Comparison of ENCODE assay signal across 1 cellular context in genomic region chr17:51461578-51462004, GRCh38.
TF ChIP-seq lines count a peak whose summit lies in the region.

No MANE protein-coding gene starts in this region.

TF ChIP-seq in GM23338, 12 proteins besides CTCF, POLR2A, EP300 and RAD21 (continued from another document):
- TF ChIP-seq, protein P1, sequence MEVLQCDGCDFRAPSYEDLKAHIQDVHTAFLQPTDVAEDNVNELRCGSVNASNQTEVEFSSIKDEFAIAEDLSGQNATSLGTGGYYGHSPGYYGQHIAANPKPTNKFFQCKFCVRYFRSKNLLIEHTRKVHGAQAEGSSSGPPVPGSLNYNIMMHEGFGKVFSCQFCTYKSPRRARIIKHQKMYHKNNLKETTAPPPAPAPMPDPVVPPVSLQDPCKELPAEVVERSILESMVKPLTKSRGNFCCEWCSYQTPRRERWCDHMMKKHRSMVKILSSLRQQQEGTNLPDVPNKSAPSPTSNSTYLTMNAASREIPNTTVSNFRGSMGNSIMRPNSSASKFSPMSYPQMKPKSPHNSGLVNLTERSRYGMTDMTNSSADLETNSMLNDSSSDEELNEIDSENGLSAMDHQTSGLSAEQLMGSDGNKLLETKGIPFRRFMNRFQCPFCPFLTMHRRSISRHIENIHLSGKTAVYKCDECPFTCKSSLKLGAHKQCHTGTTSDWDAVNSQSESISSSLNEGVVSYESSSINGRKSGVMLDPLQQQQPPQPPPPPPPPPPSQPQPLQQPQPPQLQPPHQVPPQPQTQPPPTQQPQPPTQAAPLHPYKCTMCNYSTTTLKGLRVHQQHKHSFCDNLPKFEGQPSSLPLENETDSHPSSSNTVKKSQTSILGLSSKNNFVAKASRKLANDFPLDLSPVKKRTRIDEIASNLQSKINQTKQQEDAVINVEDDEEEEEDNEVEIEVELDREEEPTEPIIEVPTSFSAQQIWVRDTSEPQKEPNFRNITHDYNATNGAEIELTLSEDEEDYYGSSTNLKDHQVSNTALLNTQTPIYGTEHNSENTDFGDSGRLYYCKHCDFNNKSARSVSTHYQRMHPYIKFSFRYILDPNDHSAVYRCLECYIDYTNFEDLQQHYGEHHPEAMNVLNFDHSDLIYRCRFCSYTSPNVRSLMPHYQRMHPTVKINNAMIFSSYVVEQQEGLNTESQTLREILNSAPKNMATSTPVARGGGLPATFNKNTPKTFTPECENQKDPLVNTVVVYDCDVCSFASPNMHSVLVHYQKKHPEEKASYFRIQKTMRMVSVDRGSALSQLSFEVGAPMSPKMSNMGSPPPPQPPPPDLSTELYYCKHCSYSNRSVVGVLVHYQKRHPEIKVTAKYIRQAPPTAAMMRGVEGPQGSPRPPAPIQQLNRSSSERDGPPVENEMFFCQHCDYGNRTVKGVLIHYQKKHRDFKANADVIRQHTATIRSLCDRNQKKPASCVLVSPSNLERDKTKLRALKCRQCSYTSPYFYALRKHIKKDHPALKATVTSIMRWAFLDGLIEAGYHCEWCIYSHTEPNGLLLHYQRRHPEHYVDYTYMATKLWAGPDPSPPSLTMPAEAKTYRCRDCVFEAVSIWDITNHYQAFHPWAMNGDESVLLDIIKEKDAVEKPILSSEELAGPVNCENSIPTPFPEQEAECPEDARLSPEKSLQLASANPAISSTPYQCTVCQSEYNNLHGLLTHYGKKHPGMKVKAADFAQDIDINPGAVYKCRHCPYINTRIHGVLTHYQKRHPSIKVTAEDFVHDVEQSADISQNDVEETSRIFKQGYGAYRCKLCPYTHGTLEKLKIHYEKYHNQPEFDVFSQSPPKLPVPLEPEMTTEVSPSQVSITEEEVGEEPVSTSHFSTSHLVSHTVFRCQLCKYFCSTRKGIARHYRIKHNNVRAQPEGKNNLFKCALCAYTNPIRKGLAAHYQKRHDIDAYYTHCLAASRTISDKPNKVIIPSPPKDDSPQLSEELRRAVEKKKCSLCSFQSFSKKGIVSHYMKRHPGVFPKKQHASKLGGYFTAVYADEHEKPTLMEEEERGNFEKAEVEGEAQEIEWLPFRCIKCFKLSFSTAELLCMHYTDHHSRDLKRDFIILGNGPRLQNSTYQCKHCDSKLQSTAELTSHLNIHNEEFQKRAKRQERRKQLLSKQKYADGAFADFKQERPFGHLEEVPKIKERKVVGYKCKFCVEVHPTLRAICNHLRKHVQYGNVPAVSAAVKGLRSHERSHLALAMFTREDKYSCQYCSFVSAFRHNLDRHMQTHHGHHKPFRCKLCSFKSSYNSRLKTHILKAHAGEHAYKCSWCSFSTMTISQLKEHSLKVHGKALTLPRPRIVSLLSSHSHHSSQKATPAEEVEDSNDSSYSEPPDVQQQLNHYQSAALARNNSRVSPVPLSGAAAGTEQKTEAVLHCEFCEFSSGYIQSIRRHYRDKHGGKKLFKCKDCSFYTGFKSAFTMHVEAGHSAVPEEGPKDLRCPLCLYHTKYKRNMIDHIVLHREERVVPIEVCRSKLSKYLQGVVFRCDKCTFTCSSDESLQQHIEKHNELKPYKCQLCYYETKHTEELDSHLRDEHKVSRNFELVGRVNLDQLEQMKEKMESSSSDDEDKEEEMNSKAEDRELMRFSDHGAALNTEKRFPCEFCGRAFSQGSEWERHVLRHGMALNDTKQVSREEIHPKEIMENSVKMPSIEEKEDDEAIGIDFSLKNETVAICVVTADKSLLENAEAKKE (CRISPR knock-in tag; IDR thresholded peaks at IDR 0.05): no peak
- TF ChIP-seq EZH2phosphoT487 (IDR thresholded peaks at IDR 0.05; ENCODE audit: unreplicated experiment): no peak
- no peak for TF ChIP-seq EZH2 (IDR thresholded peaks at IDR 0.05; ENCODE audit: low read depth, unreplicated experiment)
- TF ChIP-seq STAT1 (IDR thresholded peaks at IDR 0.05; ENCODE audit: unreplicated experiment): no peak
- no peak for TF ChIP-seq ZNF331 (CRISPR knock-in tag; IDR thresholded peaks at IDR 0.05; ENCODE audit: low read depth)
- no peak for TF ChIP-seq POLR2AphosphoS5 (IDR thresholded peaks at IDR 0.05; ENCODE audit: low read depth)
- no peak for TF ChIP-seq CREB1 (CRISPR knock-in tag; IDR thresholded peaks at IDR 0.05; ENCODE audit: low read depth)
- no peak for TF ChIP-seq JUNB (IDR thresholded peaks at IDR 0.05; ENCODE audit: unreplicated experiment)
TF ChIP-seq in GM23338: peak in this region for 0.
